ENCODE assay signal across 31 cellular contexts in genomic region chr7:14745076-14745475, GRCh38.
A peak's percentile ranks its signal among the peaks of the same experiment; 100 is the strongest.
DNase-seq lines count a peak whose midpoint lies in the region; TF ChIP-seq lines count a peak whose summit lies in the region.
"Had no signal": no experiment of that assay in that cellular context is flagged by ENCODE, and none has a peak within 500 bp of the region (broad histone marks: within the 10 kb centered on the region; RNA-seq: fewer than 3 reads in every experiment).

No MANE protein-coding gene starts in this region.

- H3K9me3 ChIP-seq in spleen = peaks cover 0 to 58% (median 48%) of the 10 kb centered on the region in 8 donors
- H3K9me3 ChIP-seq: A549, BE2C had no signal

- H3K27me3 ChIP-seq in spleen (replicated peaks in 1 of 7) = no peaks in the 10 kb centered on the region
- H3K27me3 ChIP-seq: BE2C; BLaER1; BLaER1 treated with 17β-estradiol and CSF1 and Interleukin-3, amounts not matched to agents 10 nM and 100 nM had no signal

- peaks cover 0 to 8% (median 0%) of the 10 kb centered on the region in 6 donors for H3K4me1 ChIP-seq in spleen
- H3K4me1 ChIP-seq: A549; BLaER1; BLaER1 treated with 17β-estradiol and CSF1 and Interleukin-3, amounts not matched to agents 10 nM and 100 nM; Caco-2 had no signal

- TF ChIP-seq CTCF in spleen (IDR thresholded peaks at IDR 0.05 in 8 of 11, conservative IDR thresholded peaks at IDR 0.05 in 3 of 11) = no peak

- H3K27ac ChIP-seq in spleen = no peak overlapping the region
- H3K27ac ChIP-seq: 22Rv1; A549; BLaER1; BLaER1 treated with 17β-estradiol and CSF1 and Interleukin-3, amounts not matched to agents 10 nM and 100 nM; C4-2B had no signal

- H3K4me3 ChIP-seq in spleen = no peak overlapping the region
- H3K4me3 ChIP-seq: A549; BLaER1; BLaER1 treated with 17β-estradiol and CSF1 and Interleukin-3, amounts not matched to agents 10 nM and 100 nM had no signal

- no peaks in the 10 kb centered on the region for H3K36me3 ChIP-seq in spleen
- H3K36me3 ChIP-seq: BE2C; BLaER1; BLaER1 treated with 17β-estradiol and CSF1 and Interleukin-3, amounts not matched to agents 10 nM and 100 nM had no signal

- 89 to 92% (median 89%) methylated on average over 4 of the region's 4 CpGs for WGBS in spleen, 5 donors

- no peak for TF ChIP-seq POLR2A in spleen (IDR thresholded peaks at IDR 0.05)

- in situ Hi-C loops in SK-MEL-5 (cut with HindIII; ENCODE audit: low pct_unique_long_range_greater_than_20kb, low sequenced_read_pairs) = no loop called here

- DNase-seq in RPMI7951 (ENCODE audit: low read depth) = peak; percentile 8
- peak; percentile 69 for DNase-seq in SK-MEL-5 (ENCODE audit: low read depth, low spot score)
- peak; percentile 71 for DNase-seq in foreskin melanocyte
- no peak for DNase-seq in activated T-cell treated with anti-CD3 and anti-CD28 coated beads, Interleukin-2, amount 50 U/mL, for 1 hour
- DNase-seq in UCSD-AML1 (lab: John Stamatoyannopoulos, UW; ENCODE audit: unreplicated experiment) = no peak
- DNase-seq in spleen = no peak
- DNase-seq: 8988T; ACHN; AML-193; BE2C; C1 segment of cervical spinal cord; Caco-2; Calu3; CD4-positive, alpha-beta memory T cell; CD4-positive, alpha-beta T cell; CD4-positive, CD25-positive, alpha-beta regulatory T cell; CD8-positive, alpha-beta memory T cell; CD8-positive, alpha-beta T cell; COR-L47; DMS 273 treated with DMSO at 0.1 percent for 48 hours; DMS153; DMS53; DMS79; DMS79 treated with DMSO at 0.1 percent for 48 hours; DND-41; EL had no signal

- intact Hi-C loops in spleen (cut with DNase I; ENCODE audit: low total_unique reads) = no loop called here

Comparison
In these comparisons a context has a peak if more than half of its experiments do, and no peak if none do; other contexts are left out.
1. DNase-seq: peak in RPMI7951 (single experiment), SK-MEL-5 (single experiment) and foreskin melanocyte (single experiment); none in activated T-cell treated with anti-CD3 and anti-CD28 coated beads, Interleukin-2, amount 50 U/mL, for 1 hour (single experiment), UCSD-AML1 (single experiment) and spleen (single experiment).